In genomic region chr5:140113180-140113698, GRCh38 we compare ENCODE assay signal across 8 cellular contexts. TPM values are rescaled to one million over a fixed set of nuclear protein-coding genes. Genes with fewer than 3 reads are reported as not detected.
DNase-seq lines count a peak whose midpoint lies in the region; ATAC-seq and TF ChIP-seq lines count a peak whose summit lies in the region.

No MANE protein-coding gene starts in this region.

- ATAC-seq in HG03439 (IDR thresholded peaks at IDR 0.05; ENCODE audit: unreplicated experiment) (peak; percentile 5), HG03108 (IDR thresholded peaks at IDR 0.05; ENCODE audit: unreplicated experiment) (no peak)

- intact Hi-C loops in CD4-positive, alpha-beta memory T cell (cut with micrococcal nuclease) = loop anchor here (5.0 to 10.0 kb wide), 3 partner anchors 449 to 1778 kb away; partner anchors contain the start of genes APBB3, CDC25C, FAM53C and SIL1
- intact Hi-C loops in activated T-helper 1 cell treated with anti-CD3 and anti-CD28 coated beads, Interleukin-12 subunit alpha, Interleukin-12 subunit beta, Interleukin-2, Interleukin-4 antibody, amounts not matched to agents 30 ng/mL and 10 ng/mL and 1 ng/mL, durations not matched to agents 14 hours and 24 hours and 36 hours (cut with micrococcal nuclease) = loop anchor here (5.0 to 10.0 kb wide), 3 partner anchors 326 to 1212 kb away; partner anchors contain the start of genes CD14, TAF7 and TMCO6

- peak overlapping the region; percentile 84 to 98 (median 97) for H3K27ac Mint-ChIP-seq in CD4-positive, alpha-beta memory T cell
- H3K27ac Mint-ChIP-seq in activated T-helper 1 cell treated with anti-CD3 and anti-CD28 coated beads, Interleukin-12 subunit alpha, Interleukin-12 subunit beta, Interleukin-2, Interleukin-4 antibody, amounts not matched to agents 30 ng/mL and 10 ng/mL and 1 ng/mL, durations not matched to agents 14 hours and 24 hours and 36 hours = peak overlapping the region; percentile 72

- DNase-seq in CD4-positive, alpha-beta memory T cell = peak in 2 of 5 donors; percentile 6 to 65
- DNase-seq in activated T-helper 1 cell treated with anti-CD3 and anti-CD28 coated beads, Interleukin-12 subunit alpha, Interleukin-12 subunit beta, Interleukin-2, Interleukin-4 antibody, amounts not matched to agents 30 ng/mL and 10 ng/mL and 1 ng/mL, durations not matched to agents 14 hours and 24 hours and 36 hours (ENCODE audit: low spot score) = no peak
- DNase-seq in fibroblast of the aortic adventitia (ENCODE audit: low read depth) (no peak), NCI-H2171 (lab: John Stamatoyannopoulos, UW) (no peak), NCI-H1105 (lab: John Stamatoyannopoulos, UW) (no peak)

- H3K27me3 Mint-ChIP-seq in CD4-positive, alpha-beta memory T cell = no peaks in the 10 kb centered on the region
- H3K27me3 Mint-ChIP-seq in activated T-helper 1 cell treated with anti-CD3 and anti-CD28 coated beads, Interleukin-12 subunit alpha, Interleukin-12 subunit beta, Interleukin-2, Interleukin-4 antibody, amounts not matched to agents 30 ng/mL and 10 ng/mL and 1 ng/mL, durations not matched to agents 14 hours and 24 hours and 36 hours (ENCODE audit: insufficient read depth) = peaks cover 40% of the 10 kb centered on the region

- H3K27me3 ChIP-seq in CD4-positive, alpha-beta memory T cell (ENCODE audit: insufficient read depth, low read length) = no peaks in the 10 kb centered on the region
- H3K27me3 ChIP-seq in neutrophil = peaks cover 57% of the 10 kb centered on the region

- CTCF ChIA-PET in CD4-positive, alpha-beta memory T cell (lab: Charles Lee; ENCODE audit: partially characterized antibody) = interaction anchor here (1.3 to 12.7 kb wide), 3 partner anchors 11 to 39 kb away, joined by 3 to 148 read pairs (median 6); no protein-coding TSS in a partner anchor

- peak overlapping the region; percentile 59 to 76 for H3K4me3 ChIP-seq in CD4-positive, alpha-beta memory T cell (ENCODE audit: low read length in 2 of 2)
- H3K4me3 ChIP-seq in fibroblast of the aortic adventitia (ENCODE audit: low read depth, low read length) (peak overlapping the region; percentile 82), neutrophil (ENCODE audit: low read depth in 1 of 2, low read length in 1 of 2) (peak overlapping the region; percentile 59 to 73)

- no peaks in the 10 kb centered on the region for H3K36me3 ChIP-seq in CD4-positive, alpha-beta memory T cell (ENCODE audit: insufficient read depth, low read length)
- no peaks in the 10 kb centered on the region for H3K36me3 ChIP-seq in neutrophil

- H3K27ac ChIP-seq in CD4-positive, alpha-beta memory T cell (ENCODE audit: low read depth, low read length) = peak overlapping the region; percentile 80
- H3K27ac ChIP-seq in neutrophil = peak overlapping the region; percentile 82

- TF ChIP-seq CTCF in fibroblast of the aortic adventitia (IDR thresholded peaks at IDR 0.05; ENCODE audit: insufficient read depth, low read length) (no peak), neutrophil (IDR thresholded peaks at IDR 0.05) (no peak)

- POLR2A ChIA-PET in CD4-positive, alpha-beta memory T cell (lab: Charles Lee; ENCODE audit: partially characterized antibody) = interaction anchor here (0.6 to 2.7 kb wide), 9 partner anchors 9 to 598 kb away, joined by 3 to 18 read pairs (median 4); partner anchors contain the start of genes ANKHD1, IK and NDUFA2

- H3K4me3 Mint-ChIP-seq in CD4-positive, alpha-beta memory T cell = peak overlapping the region; percentile 90 to 100 (median 96)
- peak overlapping the region; percentile 94 for H3K4me3 Mint-ChIP-seq in activated T-helper 1 cell treated with anti-CD3 and anti-CD28 coated beads, Interleukin-12 subunit alpha, Interleukin-12 subunit beta, Interleukin-2, Interleukin-4 antibody, amounts not matched to agents 30 ng/mL and 10 ng/mL and 1 ng/mL, durations not matched to agents 14 hours and 24 hours and 36 hours

- H3K9me3 ChIP-seq in CD4-positive, alpha-beta memory T cell (ENCODE audit: control insufficient read depth in 1 of 2, low read length in 2 of 2) = no peaks in the 10 kb centered on the region
- H3K9me3 ChIP-seq in neutrophil = no peaks in the 10 kb centered on the region

- H3K4me1 Mint-ChIP-seq in CD4-positive, alpha-beta memory T cell = peaks cover 38 to 80% (median 66%) of the 10 kb centered on the region in 4 donors
- peaks cover 56% of the 10 kb centered on the region for H3K4me1 Mint-ChIP-seq in activated T-helper 1 cell treated with anti-CD3 and anti-CD28 coated beads, Interleukin-12 subunit alpha, Interleukin-12 subunit beta, Interleukin-2, Interleukin-4 antibody, amounts not matched to agents 30 ng/mL and 10 ng/mL and 1 ng/mL, durations not matched to agents 14 hours and 24 hours and 36 hours (ENCODE audit: low read depth)

- peaks cover 79% of the 10 kb centered on the region for H3K4me1 ChIP-seq in CD4-positive, alpha-beta memory T cell (ENCODE audit: insufficient read depth, low read length)
- peaks cover 19 to 44% of the 10 kb centered on the region in 2 experiments for H3K4me1 ChIP-seq in neutrophil (ENCODE audit: control insufficient read depth in 1 of 2, insufficient read depth in 1 of 2, low read depth in 1 of 2, low read length in 1 of 2)

- H3K9me3 Mint-ChIP-seq in CD4-positive, alpha-beta memory T cell = no peaks in the 10 kb centered on the region
- H3K9me3 Mint-ChIP-seq in activated T-helper 1 cell treated with anti-CD3 and anti-CD28 coated beads, Interleukin-12 subunit alpha, Interleukin-12 subunit beta, Interleukin-2, Interleukin-4 antibody, amounts not matched to agents 30 ng/mL and 10 ng/mL and 1 ng/mL, durations not matched to agents 14 hours and 24 hours and 36 hours = no peaks in the 10 kb centered on the region

- peaks cover 0 to 9% of the 10 kb centered on the region in 2 donors for H3K36me3 Mint-ChIP-seq in CD4-positive, alpha-beta memory T cell
- H3K36me3 Mint-ChIP-seq in activated T-helper 1 cell treated with anti-CD3 and anti-CD28 coated beads, Interleukin-12 subunit alpha, Interleukin-12 subunit beta, Interleukin-2, Interleukin-4 antibody, amounts not matched to agents 30 ng/mL and 10 ng/mL and 1 ng/mL, durations not matched to agents 14 hours and 24 hours and 36 hours (ENCODE audit: low read depth) = peaks cover 6% of the 10 kb centered on the region

RNA-seq across cellular contexts. Expression of gene PURA, which starts 0.7 kb away (rescaled TPM):
- 10 to 100 TPM; 31.2 to 36.2 TPM for total RNA-seq in CD4-positive, alpha-beta memory T cell
- polyA plus RNA-seq in CD4-positive, alpha-beta memory T cell = 1 to 10 TPM; 2.5 to 4.7 TPM
- total RNA-seq in activated T-helper 1 cell treated with anti-CD3 and anti-CD28 coated beads, Interleukin-12 subunit alpha, Interleukin-12 subunit beta, Interleukin-2, Interleukin-4 antibody, amounts not matched to agents 30 ng/mL and 10 ng/mL and 1 ng/mL, durations not matched to agents 14 hours and 24 hours and 36 hours = 10.6 and 12.2 TPM in 2 replicates
- 30.4 and 33.8 TPM in 2 replicates for total RNA-seq in fibroblast of the aortic adventitia (ENCODE audit: low replicate concordance)

RNA-seq across cellular contexts. Expression of gene IGIP, which starts 12.5 kb away (rescaled TPM):
- total RNA-seq in CD4-positive, alpha-beta memory T cell = 10 to 100 TPM; 13.7 to 14.9 TPM
- polyA plus RNA-seq in CD4-positive, alpha-beta memory T cell = under 1 TPM; 0.27 to 0.78 TPM
- total RNA-seq in activated T-helper 1 cell treated with anti-CD3 and anti-CD28 coated beads, Interleukin-12 subunit alpha, Interleukin-12 subunit beta, Interleukin-2, Interleukin-4 antibody, amounts not matched to agents 30 ng/mL and 10 ng/mL and 1 ng/mL, durations not matched to agents 14 hours and 24 hours and 36 hours = 2.5 and 3.5 TPM in 2 replicates
- 7.8 and 13.7 TPM in 2 replicates for total RNA-seq in fibroblast of the aortic adventitia (ENCODE audit: low replicate concordance)
